In the genomic region with DNA sequence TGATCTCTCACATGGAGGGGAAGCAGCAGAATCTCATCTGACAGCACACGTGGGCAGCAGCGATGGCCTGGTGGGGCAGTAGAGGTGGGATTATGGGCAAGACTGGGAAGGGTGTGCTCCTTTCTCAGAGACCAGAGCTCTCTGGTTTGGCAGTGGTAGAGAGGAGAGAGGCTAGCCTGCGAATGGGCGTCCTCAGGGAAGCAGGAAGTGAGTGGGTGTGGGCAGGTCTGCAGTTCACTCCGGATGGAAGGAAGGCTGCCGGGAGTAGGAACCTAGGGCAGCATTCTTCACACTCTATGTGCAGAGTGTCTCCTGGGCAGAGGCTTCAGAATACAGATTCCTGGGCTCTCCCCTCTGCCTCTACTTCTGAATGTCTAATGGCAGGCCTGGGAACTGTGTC, we compare ENCODE assay signal across 17 cellular contexts.
"Had no signal": no experiment of that assay in that cellular context is flagged by ENCODE, and none has a peak within 500 bp of the region (broad histone marks: within the 10 kb centered on the region; RNA-seq: fewer than 3 reads in every experiment).

No MANE protein-coding gene starts in this region.

- H3K9me3 ChIP-seq: gastroesophageal sphincter had no signal

- H3K27me3 Mint-ChIP-seq: activated CD4-positive, alpha-beta T cell treated with anti-CD3 and anti-CD28 coated beads, Interleukin-2, amount 10 ng/mL, durations not matched to agents 24 days and 14 days; activated naive CD8-positive, alpha-beta T cell; dendritic cell treated with granulocyte-macrophage colony-stimulating factor and Interleukin-4, amounts not matched to agents 40 ng/mL and 50 ng/mL, for 4 days had no signal

- H3K4me1 ChIP-seq: gastroesophageal sphincter had no signal

- H3K4me2 ChIP-seq: smooth muscle cell had no signal

- H3K27ac ChIP-seq: gastroesophageal sphincter had no signal

- H3K9me3 Mint-ChIP-seq: activated CD4-positive, alpha-beta T cell treated with anti-CD3 and anti-CD28 coated beads, Interleukin-2, amount 10 ng/mL, durations not matched to agents 24 days and 14 days; brain; mesothelial cell of epicardium; T-helper 2 cell treated with Interferon-gamma antibody and Interleukin-4, amounts not matched to agents 5 μg/mL and 100 μg/mL, for 36 hours had no signal

- ATAC-seq: gastroesophageal sphincter; stimulated activated naive CD8-positive, alpha-beta T cell treated with anti-CD3 and anti-CD28 coated beads, Interleukin-15, Interleukin-2, amounts not matched to agents 100 U/mL and 50 U/mL, for 24 hours had no signal

- DNase-seq: activated CD4-positive, alpha-beta T cell treated with anti-CD3 and anti-CD28 coated beads, Interleukin-2, amount 10 ng/mL, durations not matched to agents 24 days and 14 days; activated CD4-positive, CD25-positive, alpha-beta regulatory T cell; activated CD8-positive, alpha-beta memory T cell treated with anti-CD3 and anti-CD28 coated beads, Interleukin-2, amount 50 U/mL, for 48 hours; activated gamma-delta T cell treated with Interleukin-2 at 50 U/mL for 16 hours; amygdala; cerebellar nuclear complex; effector memory CD4-positive, alpha-beta T cell; stimulated activated CD4-positive, alpha-beta T cell treated with anti-CD3 and anti-CD28 coated beads, Interleukin-4, amount 100 ng/mL, for 4 hours; stimulated activated naive CD8-positive, alpha-beta T cell treated with anti-CD3 and anti-CD28 coated beads, Interleukin-15, Interleukin-2, amounts not matched to agents 100 U/mL and 50 U/mL, for 24 hours had no signal

- H3K36me3 Mint-ChIP-seq: brain, mesothelial cell of epicardium, type B pancreatic cell had no signal

- H3K36me3 ChIP-seq: gastroesophageal sphincter had no signal

- H3K27me3 ChIP-seq: gastroesophageal sphincter had no signal

- H3K4me1 Mint-ChIP-seq: activated CD4-positive, alpha-beta T cell treated with anti-CD3 and anti-CD28 coated beads, Interleukin-2, amount 10 ng/mL, durations not matched to agents 24 days and 14 days; brain had no signal

- H3K27ac Mint-ChIP-seq: activated CD4-positive, alpha-beta T cell treated with anti-CD3 and anti-CD28 coated beads, Interleukin-2, amount 10 ng/mL, durations not matched to agents 24 days and 14 days; activated naive CD8-positive, alpha-beta T cell; dendritic cell treated with granulocyte-macrophage colony-stimulating factor and Interleukin-4, amounts not matched to agents 40 ng/mL and 50 ng/mL, for 4 days; mesothelial cell of epicardium; T-helper 2 cell treated with Interferon-gamma antibody and Interleukin-4, amounts not matched to agents 5 μg/mL and 100 μg/mL, for 36 hours; type B pancreatic cell had no signal

- H3K4me3 Mint-ChIP-seq: activated CD4-positive, alpha-beta T cell treated with anti-CD3 and anti-CD28 coated beads, Interleukin-2, amount 10 ng/mL, durations not matched to agents 24 days and 14 days; activated naive CD8-positive, alpha-beta T cell; brain; dendritic cell treated with granulocyte-macrophage colony-stimulating factor and Interleukin-4, amounts not matched to agents 40 ng/mL and 50 ng/mL, for 4 days; mesothelial cell of epicardium; T-helper 2 cell treated with Interferon-gamma antibody and Interleukin-4, amounts not matched to agents 5 μg/mL and 100 μg/mL, for 36 hours; type B pancreatic cell had no signal

- H3K4me3 ChIP-seq: gastroesophageal sphincter, smooth muscle cell had no signal
